17 cellular contexts compared by ENCODE assay signal in the genomic region with DNA sequence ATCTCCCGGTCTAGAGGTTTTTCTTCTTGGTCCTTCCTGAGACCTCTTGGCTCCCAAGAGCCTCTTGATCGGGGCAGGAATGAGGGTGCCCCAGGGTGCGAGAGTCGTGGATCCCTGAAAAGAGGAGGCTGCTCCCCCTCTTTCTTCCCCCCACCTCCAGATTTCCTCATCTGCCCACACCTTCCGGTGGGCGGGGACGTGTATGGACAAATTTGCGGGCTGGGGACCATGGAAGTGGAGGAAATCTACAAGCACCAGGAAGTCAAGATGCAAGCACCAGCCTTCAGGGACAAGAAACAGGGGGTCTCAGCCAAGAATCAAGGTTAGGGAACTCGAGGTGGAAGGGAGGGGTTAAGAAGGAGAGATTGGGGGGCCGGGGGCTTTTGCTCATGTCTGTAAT. TPM values are rescaled to one million over a fixed set of nuclear protein-coding genes. Genes with fewer than 3 reads are reported as not detected.
DNase-seq lines count a peak whose midpoint lies in the region; ATAC-seq and TF ChIP-seq lines count a peak whose summit lies in the region.
"Had no signal": no experiment of that assay in that cellular context is flagged by ENCODE, and none has a peak within 500 bp of the region (broad histone marks: within the 10 kb centered on the region; RNA-seq: fewer than 3 reads in every experiment).

A gene with protein sequence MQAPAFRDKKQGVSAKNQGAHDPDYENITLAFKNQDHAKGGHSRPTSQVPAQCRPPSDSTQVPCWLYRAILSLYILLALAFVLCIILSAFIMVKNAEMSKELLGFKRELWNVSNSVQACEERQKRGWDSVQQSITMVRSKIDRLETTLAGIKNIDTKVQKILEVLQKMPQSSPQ (plus strand): TSS at position 237 of the 400 bp plus-strand sequence. CDS start 31 bp downstream, at position 268.

- no peaks in the 10 kb centered on the region for H3K9me3 ChIP-seq in mucosa of descending colon
- H3K9me3 ChIP-seq: colonic mucosa, transverse colon had no signal

- peaks cover 0 to 4% (median 0%) of the 10 kb centered on the region in 3 donors for H3K27me3 Mint-ChIP-seq in CD14-positive monocyte (ENCODE audit: low read depth in 3 of 3)
- H3K27me3 Mint-ChIP-seq in memory B cell: peaks cover 25% of the 10 kb centered on the region

- no peak within 1 kb of the TSS for H3K4me3 ChIP-seq in mucosa of descending colon
- H3K4me3 ChIP-seq: colonic mucosa, transverse colon had no signal

- H3K4me3 Mint-ChIP-seq in CD14-positive monocyte (peak within 1 kb of the TSS; percentile 80 to 93), memory B cell (peak within 1 kb of the TSS; percentile 65)
- H3K4me3 Mint-ChIP-seq: activated T-cell treated with anti-CD3 and anti-CD28 coated beads, Interleukin-2, amount 50 U/mL, for 4 hours had no signal

- H3K36me3 Mint-ChIP-seq in CD14-positive monocyte: peaks cover 6 to 16% of the 10 kb centered on the region in 2 donors
- H3K36me3 Mint-ChIP-seq in memory B cell: peaks cover 3% of the 10 kb centered on the region

- peaks cover 5% of the 10 kb centered on the region for H3K4me1 ChIP-seq in mucosa of descending colon (ENCODE audit: low read depth)
- H3K4me1 ChIP-seq: colonic mucosa had no signal

- DNase-seq in CD14-positive monocyte (ENCODE audit: low spot score): no peak
- DNase-seq in GDM1 (lab: John Stamatoyannopoulos, UW): peak; percentile 28
- DNase-seq in SKM-1 treated with dmso at 0.1 percent for 144 hours (lab: John Stamatoyannopoulos, UW; ENCODE audit: unreplicated experiment): peak; percentile 65
- no peak for DNase-seq in memory B cell (ENCODE audit: low spot score in 2 of 2)
- no peak for DNase-seq in medulla oblongata (ENCODE audit: extremely low spot score)
- no peak for DNase-seq in superior temporal gyrus (ENCODE audit: extremely low spot score)
- no peak for DNase-seq in SW480 (ENCODE audit: low spot score)
- DNase-seq in mucosa of descending colon: no peak
- DNase-seq: activated CD4-positive, alpha-beta T cell treated with anti-CD3 and anti-CD28 coated beads for 1 hour; activated T-cell treated with anti-CD3 and anti-CD28 coated beads, Interleukin-2, amount 50 U/mL, for 4 hours; aorta; colonic mucosa; erythroblast; NCI-H1105 treated with DMSO at 0.1 percent for 48 hours; transverse colon had no signal

- H3K9me3 Mint-ChIP-seq in CD14-positive monocyte: peaks cover 11 to 17% (median 13%) of the 10 kb centered on the region in 7 donors
- peaks cover 2% of the 10 kb centered on the region for H3K9me3 Mint-ChIP-seq in memory B cell
- H3K9me3 Mint-ChIP-seq: activated T-cell treated with anti-CD3 and anti-CD28 coated beads, Interleukin-2, amount 50 U/mL, for 4 hours had no signal

- TF ChIP-seq CTCF in CD14-positive monocyte (IDR thresholded peaks at IDR 0.05): no peak
- no peak for TF ChIP-seq CTCF in mucosa of descending colon (IDR thresholded peaks at IDR 0.05)

- intact Hi-C loops in CD14-positive monocyte (cut with micrococcal nuclease) (loop anchor here (1.0 to 5.0 kb wide), 3 partner anchors 18 to 40 kb away; a partner anchor contains a TSS), mucosa of descending colon (cut with DNase I, micrococcal nuclease) (no loop called here)

- no peaks in the 10 kb centered on the region for H3K36me3 ChIP-seq in mucosa of descending colon (ENCODE audit: low read depth)
- H3K36me3 ChIP-seq: colonic mucosa, transverse colon had no signal

- no peak for ATAC-seq in memory B cell (ENCODE audit: low read depth)
- ATAC-seq in mucosa of descending colon: no peak
- ATAC-seq: activated T-cell treated with anti-CD3 and anti-CD28 coated beads, Interleukin-2, amount 50 U/mL, for 4 hours had no signal

- peak within 1 kb of the TSS; percentile 95 to 99 (median 98) for H3K27ac Mint-ChIP-seq in CD14-positive monocyte
- peak within 1 kb of the TSS; percentile 12 for H3K27ac Mint-ChIP-seq in memory B cell

- H3K4me1 Mint-ChIP-seq in CD14-positive monocyte (peaks cover 74% of the 10 kb centered on the region), memory B cell (peaks cover 40% of the 10 kb centered on the region)

RNA-seq across cellular contexts. Expression of the gene that starts here (rescaled TPM):
- polyA plus RNA-seq in CD14-positive monocyte: 100 to 1,000 TPM in 1 of 2 donors, 10 to 100 TPM in 1; 79.4 to 104 TPM
- under 1 TPM in 2 of 3 donors, not detected in 1; 0.36 to 0.38 TPM for total RNA-seq in mucosa of descending colon
- total RNA-seq: activated T-cell treated with anti-CD3 and anti-CD28 coated beads, Interleukin-2, amount 50 U/mL, for 4 hours; renal cortical epithelial cell had no signal
- polyA plus RNA-seq: keratinocyte had no signal

Comparison
In these comparisons a context has a peak if more than half of its experiments do, and no peak if none do; other contexts are left out.
1. DNase-seq: peak in GDM1 (single experiment) and SKM-1 treated with dmso at 0.1 percent for 144 hours (single experiment); none in CD14-positive monocyte (single experiment), memory B cell (0 of 2), medulla oblongata (single experiment), superior temporal gyrus (single experiment), SW480 (single experiment) and mucosa of descending colon (0 of 3).
2. intact Hi-C loops: an anchor here in CD14-positive monocyte (1.0 to 5.0 kb wide); none called in mucosa of descending colon.